15 cellular contexts compared by ENCODE assay signal in genomic region chr2:207219716-207220414, GRCh38. TPM values are rescaled to one million over a fixed set of nuclear protein-coding genes. Genes with fewer than 3 reads are reported as not detected.
DNase-seq lines count a peak whose midpoint lies in the region; ATAC-seq and TF ChIP-seq lines count a peak whose summit lies in the region.
"Had no signal": no experiment of that assay in that cellular context is flagged by ENCODE, and none has a peak within 500 bp of the region (broad histone marks: within the 10 kb centered on the region; RNA-seq: fewer than 3 reads in every experiment).

No MANE protein-coding gene starts in this region.

- H3K9me3 Mint-ChIP-seq in chondrocyte (ENCODE audit: low read depth) (no peaks in the 10 kb centered on the region), nephron (no peaks in the 10 kb centered on the region)
- no peaks in the 10 kb centered on the region for H3K9me3 Mint-ChIP-seq in T-helper 2 cell treated with Interferon-gamma antibody and Interleukin-4, amounts not matched to agents 5 μg/mL and 100 μg/mL, for 36 hours
- H3K9me3 Mint-ChIP-seq: activated T-helper 1 cell treated with anti-CD3 and anti-CD28 coated beads, Interleukin-12 subunit alpha, Interleukin-12 subunit beta, Interleukin-2, Interleukin-4 antibody, amounts not matched to agents 30 ng/mL and 10 ng/mL and 1 ng/mL, durations not matched to agents 14 hours and 24 hours and 36 hours; dendritic cell treated with granulocyte-macrophage colony-stimulating factor and Interleukin-4, amounts not matched to agents 40 ng/mL and 50 ng/mL, for 4 days had no signal

- H3K27me3 Mint-ChIP-seq in chondrocyte (ENCODE audit: low read depth): no peaks in the 10 kb centered on the region
- peaks cover 17% of the 10 kb centered on the region for H3K27me3 Mint-ChIP-seq in nephron (ENCODE audit: low read depth)
- H3K27me3 Mint-ChIP-seq in T-helper 2 cell treated with Interferon-gamma antibody and Interleukin-4, amounts not matched to agents 5 μg/mL and 100 μg/mL, for 36 hours (ENCODE audit: low read depth): no peaks in the 10 kb centered on the region

- H3K4me1 Mint-ChIP-seq in chondrocyte (ENCODE audit: low read depth) (peaks cover 23% of the 10 kb centered on the region), nephron (peaks cover 11% of the 10 kb centered on the region)
- H3K4me1 Mint-ChIP-seq in T-helper 2 cell treated with Interferon-gamma antibody and Interleukin-4, amounts not matched to agents 5 μg/mL and 100 μg/mL, for 36 hours (ENCODE audit: low read depth): peaks cover 13% of the 10 kb centered on the region

- no peak for ATAC-seq in GM19467 (IDR thresholded peaks at IDR 0.05; ENCODE audit: unreplicated experiment)
- ATAC-seq: mucosa of descending colon had no signal

- H3K27ac Mint-ChIP-seq in chondrocyte (ENCODE audit: unreplicated experiment) (peak overlapping the region; percentile 30), nephron (peak overlapping the region in 2 of 3 experiments; percentile 19 to 69)
- H3K27ac Mint-ChIP-seq in T-helper 2 cell treated with Interferon-gamma antibody and Interleukin-4, amounts not matched to agents 5 μg/mL and 100 μg/mL, for 36 hours: no peak overlapping the region
- H3K27ac Mint-ChIP-seq: activated T-helper 1 cell treated with anti-CD3 and anti-CD28 coated beads, Interleukin-12 subunit alpha, Interleukin-12 subunit beta, Interleukin-2, Interleukin-4 antibody, amounts not matched to agents 30 ng/mL and 10 ng/mL and 1 ng/mL, durations not matched to agents 14 hours and 24 hours and 36 hours; dendritic cell treated with granulocyte-macrophage colony-stimulating factor and Interleukin-4, amounts not matched to agents 40 ng/mL and 50 ng/mL, for 4 days had no signal

- peak overlapping the region; percentile 40 for H3K27ac ChIP-seq in C4-2B
- H3K27ac ChIP-seq: skin epidermis had no signal

- H3K36me3 Mint-ChIP-seq in chondrocyte (ENCODE audit: low read depth): no peaks in the 10 kb centered on the region
- H3K36me3 Mint-ChIP-seq in nephron (ENCODE audit: low read depth): no peaks in the 10 kb centered on the region
- H3K36me3 Mint-ChIP-seq in T-helper 2 cell treated with Interferon-gamma antibody and Interleukin-4, amounts not matched to agents 5 μg/mL and 100 μg/mL, for 36 hours (ENCODE audit: low read depth): no peaks in the 10 kb centered on the region

- TF ChIP-seq CTCF in C4-2B (conservative IDR thresholded peaks at IDR 0.05): no peak
- no peak for TF ChIP-seq CTCF in chondrocyte (IDR thresholded peaks at IDR 0.05)
- no peak for TF ChIP-seq CTCF in nephron (IDR thresholded peaks at IDR 0.05; ENCODE audit: unreplicated experiment in 3 of 3)

- DNase-seq in NCI-H2227 treated with DMSO at 0.1 percent for 48 hours (lab: John Stamatoyannopoulos, UW) (peak; percentile 71), chondrocyte (ENCODE audit: low spot score) (no peak), RPMI8226 (no peak)
- no peak for DNase-seq in T-helper 2 cell treated with Interferon-gamma antibody and Interleukin-4, amounts not matched to agents 5 μg/mL and 100 μg/mL, for 36 hours (ENCODE audit: low spot score)
- no peak for DNase-seq in stimulated activated CD4-positive, alpha-beta T cell treated with anti-CD3 and anti-CD28 coated beads, Interleukin-12 subunit alpha, Interleukin-12 subunit beta, amount 100 ng/mL, for 4 hours
- DNase-seq: activated CD4-positive, alpha-beta T cell treated with anti-CD3 and anti-CD28 coated beads for 1 hour; COR-L47; mucosa of descending colon; SHP77 treated with DMSO at 0.1 percent for 48 hours had no signal

- H3K4me3 Mint-ChIP-seq in chondrocyte (ENCODE audit: unreplicated experiment) (no peak overlapping the region), nephron (no peak overlapping the region)
- H3K4me3 Mint-ChIP-seq in T-helper 2 cell treated with Interferon-gamma antibody and Interleukin-4, amounts not matched to agents 5 μg/mL and 100 μg/mL, for 36 hours: no peak overlapping the region
- H3K4me3 Mint-ChIP-seq: activated T-helper 1 cell treated with anti-CD3 and anti-CD28 coated beads, Interleukin-12 subunit alpha, Interleukin-12 subunit beta, Interleukin-2, Interleukin-4 antibody, amounts not matched to agents 30 ng/mL and 10 ng/mL and 1 ng/mL, durations not matched to agents 14 hours and 24 hours and 36 hours; dendritic cell treated with granulocyte-macrophage colony-stimulating factor and Interleukin-4, amounts not matched to agents 40 ng/mL and 50 ng/mL, for 4 days had no signal

RNA-seq across cellular contexts. Expression of gene KLF7, which starts 54.1 kb away (rescaled TPM):
- 37.5 to 46.2 TPM (median 38.5 TPM) in 3 replicates for total RNA-seq in chondrocyte
